ENCODE assay signal across 21 cellular contexts in the genomic region with DNA sequence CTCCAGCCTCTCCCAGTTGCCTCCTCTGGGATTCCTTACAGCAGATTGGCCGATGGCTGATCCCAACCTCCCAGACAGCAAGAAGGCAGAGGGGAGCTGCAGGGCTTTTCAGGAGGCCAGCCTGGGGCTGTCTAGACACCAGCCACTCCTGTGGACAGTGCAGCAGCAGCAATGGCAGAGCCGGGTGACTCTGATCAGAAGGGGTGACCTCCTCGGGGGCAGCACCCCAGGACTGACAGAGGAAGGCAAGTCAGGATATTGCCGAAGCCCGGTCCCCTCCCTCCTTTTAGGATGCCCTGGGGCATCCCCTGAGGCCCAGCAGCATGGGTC.
"Had no signal": no experiment of that assay in that cellular context is flagged by ENCODE, and none has a peak within 500 bp of the region (broad histone marks: within the 10 kb centered on the region; RNA-seq: fewer than 3 reads in every experiment).

No MANE protein-coding gene starts in this region.

- H3K27ac Mint-ChIP-seq: activated CD8-positive, alpha-beta T cell treated with anti-CD3 and anti-CD28 coated beads, Interleukin-2, amount 10 ng/mL, durations not matched to agents 7 days and 5 days; activated naive CD4-positive, alpha-beta T cell treated with anti-CD3 and anti-CD28 coated beads, Interleukin-2, amount 10 ng/mL, durations not matched to agents 7 days and 5 days; immature natural killer cell; nephron; stimulated activated memory B cell treated with anti-CD40 and anti-IgM and Interleukin-4, amounts not matched to agents 10 μg/mL and 1 μg/mL and 100 μg/mL, for 72 hours; T-cell; T-helper 2 cell treated with Interferon-gamma antibody and Interleukin-4, amounts not matched to agents 5 μg/mL and 100 μg/mL, for 36 hours had no signal

- DNase-seq: activated CD4-positive, alpha-beta T cell treated with anti-CD3 and anti-CD28 coated beads for 1 hour; activated CD4-positive, alpha-beta T cell treated with anti-CD3 and anti-CD28 coated beads, Interleukin-2, amount 50 U/mL, for 1 hour; activated CD8-positive, alpha-beta T cell treated with anti-CD3 and anti-CD28 coated beads, Interleukin-2, amount 10 ng/mL, durations not matched to agents 7 days and 5 days; activated naive CD4-positive, alpha-beta T cell treated with anti-CD3 and anti-CD28 coated beads, Interleukin-2, amount 10 ng/mL, durations not matched to agents 7 days and 5 days; amygdala; cerebellar nuclear complex; cortex of kidney; erythroblast; foreskin fibroblast; immature natural killer cell; kidney glomerular epithelial cell; left ventricle myocardium superior; mammary epithelial cell; stimulated activated CD4-positive, alpha-beta T cell treated with anti-CD3 and anti-CD28 coated beads, Interleukin-2, amount 100 ng/mL, for 24 hours; T-cell; transverse colon; WERI-Rb-1 had no signal

- H3K9me3 Mint-ChIP-seq: activated naive CD4-positive, alpha-beta T cell treated with anti-CD3 and anti-CD28 coated beads, Interleukin-2, amount 10 ng/mL, durations not matched to agents 7 days and 5 days; immature natural killer cell; stimulated activated memory B cell treated with anti-CD40 and anti-IgM and Interleukin-4, amounts not matched to agents 10 μg/mL and 1 μg/mL and 100 μg/mL, for 72 hours; T-cell; T-helper 2 cell treated with Interferon-gamma antibody and Interleukin-4, amounts not matched to agents 5 μg/mL and 100 μg/mL, for 36 hours had no signal

- ATAC-seq: activated CD8-positive, alpha-beta T cell treated with anti-CD3 and anti-CD28 coated beads, Interleukin-2, amount 10 ng/mL, durations not matched to agents 7 days and 5 days; left ventricle myocardium superior; right cardiac atrium; stimulated activated memory B cell treated with anti-CD40 and anti-IgM and Interleukin-4, amounts not matched to agents 10 μg/mL and 1 μg/mL and 100 μg/mL, for 72 hours; T-cell had no signal

- H3K4me1 Mint-ChIP-seq: activated naive CD4-positive, alpha-beta T cell treated with anti-CD3 and anti-CD28 coated beads, Interleukin-2, amount 10 ng/mL, durations not matched to agents 7 days and 5 days; immature natural killer cell; nephron; stimulated activated memory B cell treated with anti-CD40 and anti-IgM and Interleukin-4, amounts not matched to agents 10 μg/mL and 1 μg/mL and 100 μg/mL, for 72 hours; T-cell had no signal

- H3K4me3 Mint-ChIP-seq: activated CD8-positive, alpha-beta T cell treated with anti-CD3 and anti-CD28 coated beads, Interleukin-2, amount 10 ng/mL, durations not matched to agents 7 days and 5 days; activated naive CD4-positive, alpha-beta T cell treated with anti-CD3 and anti-CD28 coated beads, Interleukin-2, amount 10 ng/mL, durations not matched to agents 7 days and 5 days; immature natural killer cell; nephron; stimulated activated memory B cell treated with anti-CD40 and anti-IgM and Interleukin-4, amounts not matched to agents 10 μg/mL and 1 μg/mL and 100 μg/mL, for 72 hours; T-cell; T-helper 2 cell treated with Interferon-gamma antibody and Interleukin-4, amounts not matched to agents 5 μg/mL and 100 μg/mL, for 36 hours had no signal

- H3K36me3 Mint-ChIP-seq: activated naive CD4-positive, alpha-beta T cell treated with anti-CD3 and anti-CD28 coated beads, Interleukin-2, amount 10 ng/mL, durations not matched to agents 7 days and 5 days; immature natural killer cell; stimulated activated memory B cell treated with anti-CD40 and anti-IgM and Interleukin-4, amounts not matched to agents 10 μg/mL and 1 μg/mL and 100 μg/mL, for 72 hours; T-cell had no signal
